ENCODE assay signal across 24 cellular contexts in the genomic region with DNA sequence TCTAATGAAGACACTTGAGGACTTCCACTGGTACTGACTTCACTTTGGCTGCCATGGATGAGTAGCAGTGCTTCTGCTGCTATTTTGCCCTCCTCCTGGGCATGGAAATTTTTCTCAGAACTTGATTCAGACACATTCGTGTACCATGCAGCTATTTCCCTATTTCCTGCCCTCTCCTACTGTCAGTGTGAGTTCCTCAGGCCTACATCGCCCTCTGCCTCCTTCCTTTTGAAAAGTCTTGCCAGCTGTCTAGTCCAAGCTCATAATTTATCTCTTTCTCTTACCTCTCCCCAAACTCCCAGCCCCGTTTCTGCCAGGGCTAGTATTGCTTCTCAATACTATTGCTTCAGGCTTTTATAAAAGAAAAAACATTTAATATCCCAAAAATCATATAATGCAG.
DNase-seq lines count a peak whose midpoint lies in the region; ATAC-seq and TF ChIP-seq lines count a peak whose summit lies in the region.
"Had no signal": no experiment of that assay in that cellular context is flagged by ENCODE, and none has a peak within 500 bp of the region (broad histone marks: within the 10 kb centered on the region; RNA-seq: fewer than 3 reads in every experiment).

No MANE protein-coding gene starts in this region.

- no peak overlapping the region for H3K4me2 ChIP-seq in mesenchymal stem cell (ENCODE audit: low read length, poor library complexity, severe bottlenecking)

- H3K9me3 ChIP-seq in mesenchymal stem cell (ENCODE audit: control insufficient read depth, low read length), result no peaks in the 10 kb centered on the region
- H3K9me3 ChIP-seq: prostate gland, tibial nerve had no signal

- CTCF ChIA-PET in Calu3 (lab: Charles Lee), result interaction anchor here (0.6 to 1.6 kb wide), 3 partner anchors 130 to 147 kb away, joined by 3 to 28 read pairs (median 5); no protein-coding TSS in a partner anchor

- no peak overlapping the region for H4K91ac ChIP-seq in mesenchymal stem cell (ENCODE audit: low read length)

- no peak overlapping the region for H3K27ac Mint-ChIP-seq in Calu3 (ENCODE audit: unreplicated experiment)
- H3K27ac Mint-ChIP-seq in effector memory CD8-positive, alpha-beta T cell, result no peak overlapping the region
- H3K27ac Mint-ChIP-seq: mesothelial cell of epicardium; nephron; T-helper 2 cell treated with Interferon-gamma antibody and Interleukin-4, amounts not matched to agents 5 μg/mL and 100 μg/mL, for 36 hours had no signal

- H3K36me3 ChIP-seq in mesenchymal stem cell (ENCODE audit: control insufficient read depth in 1 of 2, insufficient read depth in 2 of 2, low read depth in 1 of 2, low read length in 2 of 2), result no peaks in the 10 kb centered on the region
- H3K36me3 ChIP-seq: heart right ventricle, prostate gland, tibial nerve had no signal

- no peak for ATAC-seq in effector memory CD8-positive, alpha-beta T cell (replicated peaks)
- no peak for ATAC-seq in GM21528 (IDR thresholded peaks at IDR 0.05; ENCODE audit: low FRiP score, unreplicated experiment)
- ATAC-seq: GM12878; HCT116; heart right ventricle; stimulated activated naive CD8-positive, alpha-beta T cell treated with anti-CD3 and anti-CD28 coated beads, Interleukin-15, Interleukin-2, amounts not matched to agents 100 U/mL and 50 U/mL, for 24 hours had no signal

- H3K23ac ChIP-seq in mesenchymal stem cell (ENCODE audit: low read length in 2 of 2), result no peak overlapping the region

- TF ChIP-seq CTCF in Calu3 (IDR thresholded peaks at IDR 0.05; ENCODE audit: unreplicated experiment) (no peak), choroid plexus epithelial cell (conservative IDR thresholded peaks at IDR 0.05; ENCODE audit: low read depth, low read length) (peak; percentile 39), GM13977 (IDR thresholded peaks at IDR 0.05; ENCODE audit: extremely low read depth, insufficient read depth, missing control alignments) (no peak)

- H3K9me3 Mint-ChIP-seq in Calu3 (ENCODE audit: low read depth, unreplicated experiment), result no peaks in the 10 kb centered on the region
- peaks cover 6 to 13% of the 10 kb centered on the region in 2 donors for H3K9me3 Mint-ChIP-seq in effector memory CD8-positive, alpha-beta T cell
- H3K9me3 Mint-ChIP-seq: mesothelial cell of epicardium, nephron had no signal

- no peak overlapping the region for H3K4ac ChIP-seq in mesenchymal stem cell (ENCODE audit: low read depth in 1 of 2, low read length in 2 of 2)

- TF ChIP-seq RAD21 in Ishikawa (IDR thresholded peaks at IDR 0.05; ENCODE audit: low read depth), result peak; percentile 44; the same call in 1 of the 2 replicates

- H3K14ac ChIP-seq in mesenchymal stem cell (ENCODE audit: low read length in 2 of 2), result no peak overlapping the region

- H3K4me3 Mint-ChIP-seq in Calu3 (ENCODE audit: low read depth, unreplicated experiment), result no peak overlapping the region
- no peak overlapping the region for H3K4me3 Mint-ChIP-seq in effector memory CD8-positive, alpha-beta T cell
- H3K4me3 Mint-ChIP-seq: mesothelial cell of epicardium; nephron; T-helper 2 cell treated with Interferon-gamma antibody and Interleukin-4, amounts not matched to agents 5 μg/mL and 100 μg/mL, for 36 hours had no signal

- H3K4me3 ChIP-seq in choroid plexus epithelial cell (ENCODE audit: low read depth, low read length), result no peak overlapping the region
- H3K4me3 ChIP-seq in mesenchymal stem cell (ENCODE audit: insufficient read depth in 1 of 2, low read depth in 1 of 2, low read length in 2 of 2), result no peak overlapping the region
- H3K4me3 ChIP-seq: GM12878, heart right ventricle, prostate gland, skin epidermis, tibial nerve had no signal

- in situ Hi-C loops in GM13977 (cut with MboI; ENCODE audit: low pct_unique_long_range_greater_than_20kb, low sequenced_read_pairs, unreplicated experiment), result no loop called here

- no peaks in the 10 kb centered on the region for H3K36me3 Mint-ChIP-seq in Calu3 (ENCODE audit: insufficient read depth, unreplicated experiment)
- H3K36me3 Mint-ChIP-seq in effector memory CD8-positive, alpha-beta T cell (ENCODE audit: insufficient read depth), result no peaks in the 10 kb centered on the region
- H3K36me3 Mint-ChIP-seq: mesothelial cell of epicardium had no signal

- H3K79me1 ChIP-seq in mesenchymal stem cell (replicated peaks; ENCODE audit: low read length, poor library complexity, severe bottlenecking), result no peaks in the 10 kb centered on the region

- no peak overlapping the region for H2BK5ac ChIP-seq in mesenchymal stem cell (ENCODE audit: low read depth, low read length, poor library complexity, severe bottlenecking)

- peaks cover 2% of the 10 kb centered on the region for H3K4me1 ChIP-seq in mesenchymal stem cell (ENCODE audit: control insufficient read depth, insufficient read depth, low read depth, low read length)
- H3K4me1 ChIP-seq: heart right ventricle, prostate gland, tibial nerve had no signal

- H3K27me3 ChIP-seq in mesenchymal stem cell (ENCODE audit: control insufficient read depth in 1 of 2, insufficient read depth in 1 of 2, low read length in 2 of 2), result no peaks in the 10 kb centered on the region
- H3K27me3 ChIP-seq: heart right ventricle, tibial nerve had no signal

- no peak overlapping the region for H3K18ac ChIP-seq in mesenchymal stem cell (ENCODE audit: low read depth in 1 of 2, low read length in 2 of 2)

- BruUV-seq in Calu3 (replicated peaks; lab: Mats Ljungman, UMichigan), result no TSS peak

- no peak overlapping the region for H2AFZ ChIP-seq in mesenchymal stem cell (ENCODE audit: low read depth, low read length)

- intact Hi-C loops in Calu3 (cut with micrococcal nuclease; ENCODE audit: unreplicated experiment), result loop anchor here (1.0 kb wide), 2 partner anchors 130 to 228 kb away; no protein-coding TSS in a partner anchor

- H2BK15ac ChIP-seq in mesenchymal stem cell (ENCODE audit: low read depth, poor library complexity, severe bottlenecking), result no peak overlapping the region

- H2BK120ac ChIP-seq in mesenchymal stem cell (ENCODE audit: low read depth, low read length), result no peak overlapping the region

- H3K9ac ChIP-seq in mesenchymal stem cell (ENCODE audit: low read length), result no peak overlapping the region

- 64% methylated on average over 2 of the region's 3 CpGs for WGBS in mesenchymal stem cell

- no peak overlapping the region for H2AK5ac ChIP-seq in mesenchymal stem cell (ENCODE audit: low read length, severe bottlenecking)

- no peak overlapping the region for H2BK12ac ChIP-seq in mesenchymal stem cell (ENCODE audit: low read length in 2 of 2)

- peaks cover 10% of the 10 kb centered on the region for H3K4me1 Mint-ChIP-seq in Calu3 (ENCODE audit: low read depth, unreplicated experiment)
- no peaks in the 10 kb centered on the region for H3K4me1 Mint-ChIP-seq in effector memory CD8-positive, alpha-beta T cell (ENCODE audit: low read depth in 2 of 2)
- H3K4me1 Mint-ChIP-seq: mesothelial cell of epicardium, nephron had no signal

- peak overlapping the region; percentile 63 for H3K27ac ChIP-seq in mesenchymal stem cell (ENCODE audit: low read length, poor library complexity, severe bottlenecking)
- H3K27ac ChIP-seq: heart right ventricle, prostate gland, skin epidermis, tibial nerve had no signal

- H3K27me3 Mint-ChIP-seq in Calu3 (ENCODE audit: unreplicated experiment), result no peaks in the 10 kb centered on the region
- H3K27me3 Mint-ChIP-seq in effector memory CD8-positive, alpha-beta T cell, result no peaks in the 10 kb centered on the region

- peak; percentile 39 for DNase-seq in Calu3
- DNase-seq in choroid plexus epithelial cell (ENCODE audit: low read depth), result peak; percentile 27
- DNase-seq in mesenchymal stem cell, result no peak
- DNase-seq in GM19240 (ENCODE audit: insufficient read length, low spot score), result no peak
- DNase-seq in GM13977 (ENCODE audit: low spot score), result no peak
- DNase-seq in effector memory CD8-positive, alpha-beta T cell, result no peak
- DNase-seq: activated naive CD4-positive, alpha-beta T cell treated with anti-CD3 and anti-CD28 coated beads, Interleukin-2, amount 50 U/mL, for 16 hours; activated T-cell treated with anti-CD3 and anti-CD28 coated beads, Interleukin-2, amount 50 U/mL, for 48 hours; heart right ventricle; KG1; NCI-H2081; NCI-H510A; SIG-M5; stimulated activated naive CD8-positive, alpha-beta T cell treated with anti-CD3 and anti-CD28 coated beads, Interleukin-15, Interleukin-2, amounts not matched to agents 100 U/mL and 50 U/mL, for 24 hours had no signal

- no peak for TF ChIP-seq EP300 in Ishikawa (IDR thresholded peaks at IDR 0.05; ENCODE audit: borderline replicate concordance)

- no peak overlapping the region for H4K8ac ChIP-seq in mesenchymal stem cell (ENCODE audit: low read length)

TF ChIP-seq in Ishikawa, 13 proteins besides CTCF, POLR2A, EP300 and RAD21:
- TF ChIP-seq CEBPB (IDR thresholded peaks at IDR 0.05), result no peak
- TF ChIP-seq, protein P1, sequence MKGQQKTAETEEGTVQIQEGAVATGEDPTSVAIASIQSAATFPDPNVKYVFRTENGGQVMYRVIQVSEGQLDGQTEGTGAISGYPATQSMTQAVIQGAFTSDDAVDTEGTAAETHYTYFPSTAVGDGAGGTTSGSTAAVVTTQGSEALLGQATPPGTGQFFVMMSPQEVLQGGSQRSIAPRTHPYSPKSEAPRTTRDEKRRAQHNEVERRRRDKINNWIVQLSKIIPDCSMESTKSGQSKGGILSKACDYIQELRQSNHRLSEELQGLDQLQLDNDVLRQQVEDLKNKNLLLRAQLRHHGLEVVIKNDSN (IDR thresholded peaks at IDR 0.05), result no peak
- no peak for TF ChIP-seq YY1 (IDR thresholded peaks at IDR 0.05; ENCODE audit: low read depth)
- TF ChIP-seq TCF12 (IDR thresholded peaks at IDR 0.05; ENCODE audit: low read depth), result no peak
- TF ChIP-seq CREB1 (IDR thresholded peaks at IDR 0.05; ENCODE audit: low read depth), result no peak
- no peak for TF ChIP-seq FOXM1 (IDR thresholded peaks at IDR 0.05; ENCODE audit: borderline replicate concordance, low read depth)
- TF ChIP-seq, protein P2, sequence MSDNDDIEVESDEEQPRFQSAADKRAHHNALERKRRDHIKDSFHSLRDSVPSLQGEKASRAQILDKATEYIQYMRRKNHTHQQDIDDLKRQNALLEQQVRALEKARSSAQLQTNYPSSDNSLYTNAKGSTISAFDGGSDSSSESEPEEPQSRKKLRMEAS (IDR thresholded peaks at IDR 0.05), result no peak

Comparison
In these comparisons a context has a peak if more than half of its experiments do, and no peak if none do; other contexts are left out.
1. DNase-seq: peak in Calu3 (single experiment) and choroid plexus epithelial cell (single experiment); none in mesenchymal stem cell (single experiment), GM19240 (single experiment), GM13977 (single experiment) and effector memory CD8-positive, alpha-beta T cell (0 of 3).